Comparison of ENCODE assay signal across 34 cellular contexts in the genomic region with DNA sequence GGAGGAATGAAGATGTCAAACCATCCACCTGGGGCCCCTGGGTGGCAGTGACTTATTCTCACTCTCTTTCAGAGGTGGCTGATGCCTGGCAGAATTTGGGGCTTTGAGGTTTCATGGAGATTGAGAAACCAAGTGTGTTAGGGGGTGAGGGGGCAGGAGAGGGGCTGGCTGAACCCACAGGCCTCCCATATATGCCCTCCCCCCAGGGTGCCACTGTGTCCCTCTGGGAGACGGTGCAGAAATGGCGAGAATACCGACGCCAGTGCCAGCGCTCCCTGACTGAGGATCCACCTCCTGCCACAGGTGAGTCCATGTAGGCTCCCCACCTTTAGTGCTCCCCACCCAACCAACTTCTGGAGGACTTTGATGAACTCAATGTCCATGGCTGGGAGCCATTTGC. TPM values are rescaled to one million over a fixed set of nuclear protein-coding genes. Genes with fewer than 3 reads are reported as not detected.
"Had no signal": no experiment of that assay in that cellular context is flagged by ENCODE, and none has a peak within 500 bp of the region (broad histone marks: within the 10 kb centered on the region; RNA-seq: fewer than 3 reads in every experiment).

No MANE protein-coding gene starts in this region.

- H3K9me3 Mint-ChIP-seq: activated CD4-positive, alpha-beta memory T cell treated with anti-CD3 and anti-CD28 coated beads for 36 hours; activated CD4-positive, alpha-beta T cell treated with anti-CD3 and anti-CD28 coated beads, Interleukin-2, amount 10 ng/mL, durations not matched to agents 24 days and 14 days; activated naive CD4-positive, alpha-beta T cell treated with anti-CD3 and anti-CD28 coated beads for 36 hours; activated naive CD4-positive, alpha-beta T cell treated with anti-CD3 and anti-CD28 coated beads, Interleukin-2, amount 50 U/mL, for 24 hours; activated naive CD8-positive, alpha-beta T cell treated with anti-CD3 and anti-CD28 coated beads for 36 hours; activated T-helper 1 cell treated with anti-CD3 and anti-CD28 coated beads, Interleukin-12 subunit alpha, Interleukin-12 subunit beta, Interleukin-2, Interleukin-4 antibody, amounts not matched to agents 30 ng/mL and 10 ng/mL and 1 ng/mL, durations not matched to agents 14 hours and 24 hours and 36 hours; activated T-helper 2 cell treated with anti-CD3 and anti-CD28 coated beads, Interferon-gamma antibody, Interleukin-2, Interleukin-4, amounts not matched to agents 10 μg/mL and 5 μg/mL and 100 μg/mL, durations not matched to agents 14 hours and 24 hours and 36 hours; central memory CD8-positive, alpha-beta T cell; effector memory CD8-positive, alpha-beta T cell; T-helper 2 cell treated with Interferon-gamma antibody and Interleukin-4, amounts not matched to agents 5 μg/mL and 100 μg/mL, for 36 hours; WTC11 had no signal

- H3K9me3 ChIP-seq: esophagus muscularis mucosa, gastrocnemius medialis, heart left ventricle had no signal

- FAIRE-seq: astrocyte, bronchial epithelial cell had no signal

- H3K4me3 ChIP-seq: coronary artery, esophagus muscularis mucosa, gastrocnemius medialis, heart left ventricle had no signal

- H3K27me3 Mint-ChIP-seq: activated naive CD4-positive, alpha-beta T cell treated with anti-CD3 and anti-CD28 coated beads, Interleukin-2, amount 50 U/mL, for 24 hours had no signal

- H3K4me1 ChIP-seq: esophagus muscularis mucosa, foreskin keratinocyte, gastrocnemius medialis had no signal

- H3K36me3 ChIP-seq: brain microvascular endothelial cell, esophagus muscularis mucosa, gastrocnemius medialis, heart left ventricle had no signal

- DNase-seq: activated CD4-positive, alpha-beta memory T cell treated with anti-CD3 and anti-CD28 coated beads for 36 hours; activated CD4-positive, alpha-beta T cell treated with anti-CD3 and anti-CD28 coated beads for 36 hours; activated CD4-positive, alpha-beta T cell treated with anti-CD3 and anti-CD28 coated beads, Interleukin-2, amount 10 ng/mL, durations not matched to agents 24 days and 14 days; activated CD8-positive, alpha-beta memory T cell treated with anti-CD3 and anti-CD28 coated beads, Interleukin-2, amount 10 ng/mL, durations not matched to agents 7 days and 5 days; activated CD8-positive, alpha-beta memory T cell treated with anti-CD3 and anti-CD28 coated beads, Interleukin-2, amount 50 U/mL, for 4 hours; activated CD8-positive, alpha-beta T cell treated with anti-CD3 and anti-CD28 coated beads, Interleukin-2, amount 10 ng/mL, durations not matched to agents 7 days and 5 days; activated naive CD4-positive, alpha-beta T cell treated with anti-CD3 and anti-CD28 coated beads for 36 hours; activated naive CD8-positive, alpha-beta T cell treated with anti-CD3 and anti-CD28 coated beads for 36 hours; activated T-cell treated with anti-CD3 and anti-CD28 coated beads, Interleukin-2, amount 50 U/mL, for 1 hour; activated T-cell treated with anti-CD3 and anti-CD28 coated beads, Interleukin-2, amount 50 U/mL, for 48 hours; amniotic stem cell; anterior cingulate cortex; brain microvascular endothelial cell; dermis blood vessel endothelial cell; effector CD4-positive, alpha-beta T cell; effector memory CD8-positive, alpha-beta T cell; erythroblast; foreskin keratinocyte; gastrocnemius medialis; glutamatergic neuron; heart left ventricle; T-helper 1 cell; T-helper 17 cell; T1000 had no signal

- H3K27ac Mint-ChIP-seq: activated CD4-positive, alpha-beta memory T cell treated with anti-CD3 and anti-CD28 coated beads for 36 hours; activated CD4-positive, alpha-beta T cell treated with anti-CD3 and anti-CD28 coated beads for 36 hours; activated CD4-positive, alpha-beta T cell treated with anti-CD3 and anti-CD28 coated beads, Interleukin-2, amount 10 ng/mL, durations not matched to agents 24 days and 14 days; activated CD8-positive, alpha-beta memory T cell treated with anti-CD3 and anti-CD28 coated beads, Interleukin-2, amount 10 ng/mL, durations not matched to agents 7 days and 5 days; activated CD8-positive, alpha-beta T cell treated with anti-CD3 and anti-CD28 coated beads, Interleukin-2, amount 10 ng/mL, durations not matched to agents 7 days and 5 days; activated naive CD4-positive, alpha-beta T cell treated with anti-CD3 and anti-CD28 coated beads for 36 hours; activated naive CD4-positive, alpha-beta T cell treated with anti-CD3 and anti-CD28 coated beads, Interleukin-2, amount 50 U/mL, for 24 hours; activated naive CD8-positive, alpha-beta T cell treated with anti-CD3 and anti-CD28 coated beads for 36 hours; activated T-helper 1 cell treated with anti-CD3 and anti-CD28 coated beads, Interleukin-12 subunit alpha, Interleukin-12 subunit beta, Interleukin-2, Interleukin-4 antibody, amounts not matched to agents 30 ng/mL and 10 ng/mL and 1 ng/mL, durations not matched to agents 14 hours and 24 hours and 36 hours; activated T-helper 2 cell treated with anti-CD3 and anti-CD28 coated beads, Interferon-gamma antibody, Interleukin-2, Interleukin-4, amounts not matched to agents 10 μg/mL and 5 μg/mL and 100 μg/mL, durations not matched to agents 14 hours and 24 hours and 36 hours; effector memory CD8-positive, alpha-beta T cell; T-helper 17 cell; T-helper 2 cell treated with Interferon-gamma antibody and Interleukin-4, amounts not matched to agents 5 μg/mL and 100 μg/mL, for 36 hours; WTC11 had no signal

- ATAC-seq: activated CD4-positive, alpha-beta T cell treated with anti-CD3 and anti-CD28 coated beads for 36 hours; activated CD8-positive, alpha-beta memory T cell treated with anti-CD3 and anti-CD28 coated beads, Interleukin-2, amount 10 ng/mL, durations not matched to agents 7 days and 5 days; activated CD8-positive, alpha-beta T cell treated with anti-CD3 and anti-CD28 coated beads, Interleukin-2, amount 10 ng/mL, durations not matched to agents 7 days and 5 days; effector memory CD8-positive, alpha-beta T cell; foreskin keratinocyte; gastrocnemius medialis; heart left ventricle; T-helper 17 cell; WTC11 had no signal

- H3K36me3 Mint-ChIP-seq: activated CD4-positive, alpha-beta memory T cell treated with anti-CD3 and anti-CD28 coated beads for 36 hours; activated CD8-positive, alpha-beta memory T cell treated with anti-CD3 and anti-CD28 coated beads, Interleukin-2, amount 10 ng/mL, durations not matched to agents 7 days and 5 days; activated naive CD4-positive, alpha-beta T cell treated with anti-CD3 and anti-CD28 coated beads, Interleukin-2, amount 50 U/mL, for 24 hours; activated naive CD8-positive, alpha-beta T cell treated with anti-CD3 and anti-CD28 coated beads for 36 hours; WTC11 had no signal

- H3K4me3 Mint-ChIP-seq: activated CD4-positive, alpha-beta memory T cell treated with anti-CD3 and anti-CD28 coated beads for 36 hours; activated CD4-positive, alpha-beta T cell treated with anti-CD3 and anti-CD28 coated beads for 36 hours; activated CD4-positive, alpha-beta T cell treated with anti-CD3 and anti-CD28 coated beads, Interleukin-2, amount 10 ng/mL, durations not matched to agents 24 days and 14 days; activated CD8-positive, alpha-beta memory T cell treated with anti-CD3 and anti-CD28 coated beads, Interleukin-2, amount 10 ng/mL, durations not matched to agents 7 days and 5 days; activated CD8-positive, alpha-beta T cell treated with anti-CD3 and anti-CD28 coated beads, Interleukin-2, amount 10 ng/mL, durations not matched to agents 7 days and 5 days; activated naive CD4-positive, alpha-beta T cell treated with anti-CD3 and anti-CD28 coated beads for 36 hours; activated naive CD4-positive, alpha-beta T cell treated with anti-CD3 and anti-CD28 coated beads, Interleukin-2, amount 50 U/mL, for 24 hours; activated naive CD8-positive, alpha-beta T cell treated with anti-CD3 and anti-CD28 coated beads for 36 hours; activated T-helper 1 cell treated with anti-CD3 and anti-CD28 coated beads, Interleukin-12 subunit alpha, Interleukin-12 subunit beta, Interleukin-2, Interleukin-4 antibody, amounts not matched to agents 30 ng/mL and 10 ng/mL and 1 ng/mL, durations not matched to agents 14 hours and 24 hours and 36 hours; central memory CD8-positive, alpha-beta T cell; effector memory CD8-positive, alpha-beta T cell; T-helper 17 cell; T-helper 2 cell treated with Interferon-gamma antibody and Interleukin-4, amounts not matched to agents 5 μg/mL and 100 μg/mL, for 36 hours; WTC11 had no signal

- H3K27me3 ChIP-seq: brain microvascular endothelial cell had no signal

- H3K27ac ChIP-seq: brain microvascular endothelial cell, coronary artery, esophagus muscularis mucosa, foreskin keratinocyte, gastrocnemius medialis, heart left ventricle had no signal

RNA-seq across cellular contexts. Expression of a gene that starts 7.6 kb away (rescaled TPM):
- total RNA-seq: activated CD8-positive, alpha-beta memory T cell treated with anti-CD3 and anti-CD28 coated beads, Interleukin-2, amount 10 ng/mL, durations not matched to agents 7 days and 5 days; activated CD8-positive, alpha-beta T cell treated with anti-CD3 and anti-CD28 coated beads, Interleukin-2, amount 10 ng/mL, durations not matched to agents 7 days and 5 days; astrocyte; bronchial epithelial cell; dermis blood vessel endothelial cell; esophagus muscularis mucosa; foreskin keratinocyte; gastrocnemius medialis; T-helper 17 cell had no signal
- polyA plus RNA-seq: foreskin keratinocyte had no signal
